Comparison of ENCODE assay signal across 1 cellular context in genomic region chr1:218967254-218967653, GRCh38.
TF ChIP-seq lines count a peak whose summit lies in the region.

No MANE protein-coding gene starts in this region.

TF ChIP-seq in GM23338, 12 proteins besides CTCF, POLR2A, EP300 and RAD21 (continued from another document):
- TF ChIP-seq ZNF462 (CRISPR knock-in tag; IDR thresholded peaks at IDR 0.05) (no peak), ZNF331 (CRISPR knock-in tag; IDR thresholded peaks at IDR 0.05; ENCODE audit: low read depth) (peak; percentile 79)
